8 cellular contexts compared by ENCODE assay signal in genomic region chr4:159175989-159176375, GRCh38.
DNase-seq lines count a peak whose midpoint lies in the region; ATAC-seq and TF ChIP-seq lines count a peak whose summit lies in the region.

No MANE protein-coding gene starts in this region.

- H3K79me2 ChIP-seq in fibroblast of lung (ENCODE audit: control insufficient read depth, insufficient read depth, low read length): peaks cover 2% of the 10 kb centered on the region

- no peak overlapping the region for H4K91ac ChIP-seq in neuronal stem cell (ENCODE audit: low read depth, low read length, poor library complexity)

- H3K4ac ChIP-seq in neuronal stem cell (ENCODE audit: low read length): no peak overlapping the region

- ATAC-seq in RWPE2 (ENCODE audit: low read depth): peak; percentile 4; the same call in 1 of the 3 replicates

- H3K27me3 ChIP-seq in RWPE2 (ENCODE audit: insufficient read depth, poor library complexity, severe bottlenecking) (no peaks in the 10 kb centered on the region), fibroblast of lung (ENCODE audit: control insufficient read depth, insufficient read depth, low read length) (no peaks in the 10 kb centered on the region), neuronal stem cell (ENCODE audit: control insufficient read depth in 3 of 3, insufficient read depth in 3 of 3, low read depth in 1 of 3, low read length in 3 of 3) (no peaks in the 10 kb centered on the region)

- peak overlapping the region; percentile 72 for H3K4me2 ChIP-seq in fibroblast of lung (ENCODE audit: extremely low read depth, insufficient read depth, low read length)
- no peak overlapping the region for H3K4me2 ChIP-seq in neuronal stem cell (ENCODE audit: insufficient read depth, low read length, poor library complexity, severe bottlenecking)

- H3K9ac ChIP-seq in fibroblast of lung (ENCODE audit: insufficient read depth, low read length): no peak overlapping the region
- H3K9ac ChIP-seq in neuronal stem cell (ENCODE audit: low read depth, low read length, poor library complexity): no peak overlapping the region

- H3K27ac ChIP-seq in RWPE2 (ENCODE audit: poor library complexity, severe bottlenecking): peak overlapping the region; percentile 68
- no peak overlapping the region for H3K27ac ChIP-seq in fibroblast of lung (ENCODE audit: insufficient read depth, low read length)
- H3K27ac ChIP-seq in neuronal stem cell (replicated peaks; ENCODE audit: low read length): no peak overlapping the region

- H3K14ac ChIP-seq in neuronal stem cell (ENCODE audit: low read length): no peak overlapping the region

- H2AFZ ChIP-seq in fibroblast of lung (ENCODE audit: low read length) (no peak overlapping the region), neuronal stem cell (ENCODE audit: low read length) (peak overlapping the region; percentile 26)

- no peaks in the 10 kb centered on the region for H4K20me1 ChIP-seq in fibroblast of lung (ENCODE audit: control insufficient read depth, extremely low read depth, insufficient read depth, low read length)

- no peak overlapping the region for H3K23ac ChIP-seq in neuronal stem cell (ENCODE audit: low read depth, low read length, poor library complexity)

- no peak overlapping the region for H3K18ac ChIP-seq in neuronal stem cell (ENCODE audit: low read length)

- DNase-seq in RWPE2 (ENCODE audit: low spot score): no peak
- no peak for DNase-seq in fibroblast of lung (ENCODE audit: low read depth in 2 of 2)
- DNase-seq in neuronal stem cell (ENCODE audit: low spot score): no peak
- no peak for DNase-seq in activated naive CD4-positive, alpha-beta T cell treated with Interleukin-2 at 50 U/mL for 16 hours
- no peak for DNase-seq in NCI-H69 (lab: John Stamatoyannopoulos, UW)
- no peak for DNase-seq in DMS153 (lab: John Stamatoyannopoulos, UW)
- no peak for DNase-seq in NCI-H2081 (lab: John Stamatoyannopoulos, UW)

- no peaks in the 10 kb centered on the region for H3K36me3 ChIP-seq in RWPE2 (ENCODE audit: low read depth)
- no peaks in the 10 kb centered on the region for H3K36me3 ChIP-seq in fibroblast of lung (ENCODE audit: control insufficient read depth, insufficient read depth, low read length)
- H3K36me3 ChIP-seq in neuronal stem cell (replicated peaks in 1 of 2; ENCODE audit: control insufficient read depth in 2 of 2, insufficient read depth in 2 of 2, low read length in 2 of 2): no peaks in the 10 kb centered on the region

- H2AK5ac ChIP-seq in neuronal stem cell (ENCODE audit: low read depth, low read length): no peak overlapping the region

- no CpG with 5 or more reads among the region's 4 CpGs for WGBS in neuronal stem cell (ENCODE audit: extremely low coverage in 2 of 2, insufficient read length in 2 of 2, insufficient replicate concordance in 1 of 2), 2 donors

- H3K4me3 ChIP-seq in RWPE2 (ENCODE audit: severe bottlenecking) (peak overlapping the region; percentile 19), fibroblast of lung (replicated peaks in 1 of 4; ENCODE audit: control extremely low read depth in 1 of 4, insufficient read depth in 1 of 4, low read depth in 3 of 4, low read length in 4 of 4) (peak overlapping the region in 1 of 4 experiments; percentile 25), neuronal stem cell (ENCODE audit: low read length in 2 of 2) (no peak overlapping the region)

- TF ChIP-seq CTCF in GM12872 (IDR thresholded peaks at IDR 0.05; ENCODE audit: insufficient read depth, low read depth, low read length) (0 out of 3 replicates have a peak, but pooled peaks have one; percentile 3), RWPE2 (IDR thresholded peaks at IDR 0.05; ENCODE audit: poor library complexity, severe bottlenecking) (peak; percentile 3), fibroblast of lung (conservative IDR thresholded peaks at IDR 0.05 in 1 of 2, IDR thresholded peaks at IDR 0.05 in 1 of 2; ENCODE audit: low read depth in 1 of 2, low read length in 2 of 2) (no peak)

- no peak overlapping the region for H2BK15ac ChIP-seq in neuronal stem cell (ENCODE audit: low read length)

- H2BK12ac ChIP-seq in neuronal stem cell (ENCODE audit: low read length): no peak overlapping the region

- no peaks in the 10 kb centered on the region for H3K79me1 ChIP-seq in neuronal stem cell (ENCODE audit: low read depth, low read length)

- H3K9me3 ChIP-seq in RWPE2 (ENCODE audit: severe bottlenecking): no peaks in the 10 kb centered on the region
- H3K9me3 ChIP-seq in fibroblast of lung (ENCODE audit: control insufficient read depth, insufficient read depth, low read depth, low read length): no peaks in the 10 kb centered on the region
- no peaks in the 10 kb centered on the region for H3K9me3 ChIP-seq in neuronal stem cell (replicated peaks in 1 of 2; ENCODE audit: control insufficient read depth in 2 of 2, insufficient read depth in 1 of 2, low read depth in 1 of 2, low read length in 2 of 2)

- no peak overlapping the region for H2BK120ac ChIP-seq in neuronal stem cell (ENCODE audit: low read depth, low read length)

- H3K4me1 ChIP-seq in RWPE2 (ENCODE audit: insufficient read depth, poor library complexity, severe bottlenecking): peaks cover 11% of the 10 kb centered on the region
- H3K4me1 ChIP-seq in fibroblast of lung (ENCODE audit: control insufficient read depth, extremely low read depth, insufficient read depth, low read length): peaks cover 4% of the 10 kb centered on the region
- H3K4me1 ChIP-seq in neuronal stem cell (ENCODE audit: control insufficient read depth in 2 of 2, insufficient read depth in 1 of 2, low read depth in 1 of 2, low read length in 2 of 2): peaks cover 7 to 9% of the 10 kb centered on the region in 2 donors

- no peak overlapping the region for H4K8ac ChIP-seq in neuronal stem cell (ENCODE audit: low read depth, low read length)

- no peak overlapping the region for H2BK5ac ChIP-seq in neuronal stem cell (ENCODE audit: low read length)

Comparison
In these comparisons a context has a peak if more than half of its experiments do, and no peak if none do; other contexts are left out.
1. CTCF ChIP-seq: peak in GM12872 (single experiment) and RWPE2 (single experiment); none in fibroblast of lung (0 of 2).